19 cellular contexts compared by ENCODE assay signal in genomic region chr5:100758780-100759179, GRCh38.
"Had no signal": no experiment of that assay in that cellular context is flagged by ENCODE, and none has a peak within 500 bp of the region (broad histone marks: within the 10 kb centered on the region; RNA-seq: fewer than 3 reads in every experiment).

No MANE protein-coding gene starts in this region.

- H3K9me3 ChIP-seq: body of pancreas, colonic mucosa, gastroesophageal sphincter, heart left ventricle, left ventricle myocardium inferior, thoracic aorta, upper lobe of right lung had no signal

- H3K27me3 ChIP-seq: body of pancreas, colonic mucosa, gastroesophageal sphincter, heart left ventricle, upper lobe of right lung had no signal

- ATAC-seq: activated CD8-positive, alpha-beta T cell treated with anti-CD3 and anti-CD28 coated beads for 36 hours; body of pancreas; esophagus mucosa; gastroesophageal sphincter; heart left ventricle; sciatic nerve; stimulated activated memory B cell treated with anti-CD40 and anti-IgM and Interleukin-4, amounts not matched to agents 10 μg/mL and 1 μg/mL and 100 μg/mL, for 72 hours; upper lobe of right lung had no signal

- DNase-seq: activated CD4-positive, alpha-beta T cell treated with anti-CD3 and anti-CD28 coated beads, Interleukin-2, amount 10 ng/mL, durations not matched to agents 24 days and 14 days; activated CD8-positive, alpha-beta T cell treated with anti-CD3 and anti-CD28 coated beads for 36 hours; activated naive CD4-positive, alpha-beta T cell treated with anti-CD3 and anti-CD28 coated beads for 36 hours; activated T-cell treated with anti-CD3 and anti-CD28 coated beads, Interleukin-2, amount 50 U/mL, for 1 hour; body of pancreas; central memory CD4-positive, alpha-beta T cell; colonic mucosa; heart left ventricle; kidney glomerular epithelial cell; left ventricle myocardium inferior; naive B cell; stimulated activated CD4-positive, alpha-beta T cell treated with anti-CD3 and anti-CD28 coated beads, Interleukin-4, amount 100 ng/mL, for 4 hours; upper lobe of right lung had no signal

- H3K4me1 ChIP-seq: body of pancreas, colonic mucosa, gastroesophageal sphincter, heart left ventricle, left ventricle myocardium inferior, parathyroid adenoma, upper lobe of right lung had no signal

- H3K27ac ChIP-seq: body of pancreas, colonic mucosa, gastroesophageal sphincter, heart left ventricle, left ventricle myocardium inferior, parathyroid adenoma, thoracic aorta, upper lobe of right lung had no signal

- H3K4me3 ChIP-seq: body of pancreas, colonic mucosa, gastroesophageal sphincter, heart left ventricle, left ventricle myocardium inferior, thoracic aorta, upper lobe of right lung had no signal

- H2AFZ ChIP-seq: parathyroid adenoma had no signal

- H3K9ac ChIP-seq: parathyroid adenoma had no signal

- H3K36me3 ChIP-seq: colonic mucosa, gastroesophageal sphincter, heart left ventricle, left ventricle myocardium inferior, thoracic aorta, upper lobe of right lung had no signal
